Comparison of ENCODE assay signal across 1 cellular context in genomic region chr17:49053171-49053829, GRCh38.
TF ChIP-seq lines count a peak whose summit lies in the region.

No MANE protein-coding gene starts in this region.

TF ChIP-seq in H1, 55 proteins besides CTCF, POLR2A, EP300 and RAD21:
- TF ChIP-seq SP4 (IDR thresholded peaks at IDR 0.05; ENCODE audit: low read length) (peak; percentile 33; the same call in 1 of the 2 replicates), NRF1 (IDR thresholded peaks at IDR 0.05; ENCODE audit: low read depth, low read length) (no peak), POLR2AphosphoS5 (IDR thresholded peaks at IDR 0.05; ENCODE audit: low read depth, low read length) (peak; percentile 53), SP1 (IDR thresholded peaks at IDR 0.05; ENCODE audit: low read depth, low read length) (no peak), ATF2 (IDR thresholded peaks at IDR 0.05; ENCODE audit: low read length) (no peak)
TF ChIP-seq in H1: peak in this region for 2.
